Comparison of ENCODE assay signal across 2 cellular contexts in the genomic region with DNA sequence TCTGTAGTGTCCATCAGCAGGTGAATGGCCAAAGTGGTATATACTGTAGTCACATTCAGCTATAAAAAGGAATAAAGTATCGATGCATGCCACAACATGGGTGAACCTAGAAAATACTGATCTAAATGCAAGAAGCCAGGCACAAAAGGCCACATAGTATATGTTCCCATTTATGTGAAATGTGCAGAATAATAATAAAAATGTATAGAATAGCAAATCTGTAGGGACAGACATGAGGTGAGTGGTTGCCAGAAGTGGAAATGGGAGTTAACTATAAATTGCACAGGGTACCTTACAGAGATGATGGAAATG.
TF ChIP-seq lines count a peak whose summit lies in the region.

No MANE protein-coding gene starts in this region.

TF ChIP-seq in HCT116, 20 proteins besides CTCF, POLR2A, EP300 and RAD21:
- TF ChIP-seq JUND (IDR thresholded peaks at IDR 0.05) (no peak), YY1 (IDR thresholded peaks at IDR 0.05; ENCODE audit: extremely low read depth, insufficient replicate concordance, low read depth, low read length) (no peak), ATF3 (IDR thresholded peaks at IDR 0.05) (no peak), POLR2AphosphoS5 (IDR thresholded peaks at IDR 0.05; ENCODE audit: low read depth, low read length) (no peak), ELF1 (IDR thresholded peaks at IDR 0.05; ENCODE audit: borderline replicate concordance, low read depth) (no peak), ZNF274 (IDR thresholded peaks at IDR 0.05; ENCODE audit: low read depth, low read length) (no peak), EZH2phosphoT487 (IDR thresholded peaks at IDR 0.05; ENCODE audit: borderline replicate concordance) (no peak), CEBPB (IDR thresholded peaks at IDR 0.05; ENCODE audit: low read depth) (no peak), EGR1 (IDR thresholded peaks at IDR 0.05; ENCODE audit: low read depth) (no peak), CBX3 (IDR thresholded peaks at IDR 0.05; ENCODE audit: low read depth) (no peak), SRF (IDR thresholded peaks at IDR 0.05; ENCODE audit: low read depth) (no peak), SIN3A (IDR thresholded peaks at IDR 0.05; ENCODE audit: low read depth) (no peak), ZFX (IDR thresholded peaks at IDR 0.05) (no peak)
- TF ChIP-seq, protein P1, sequence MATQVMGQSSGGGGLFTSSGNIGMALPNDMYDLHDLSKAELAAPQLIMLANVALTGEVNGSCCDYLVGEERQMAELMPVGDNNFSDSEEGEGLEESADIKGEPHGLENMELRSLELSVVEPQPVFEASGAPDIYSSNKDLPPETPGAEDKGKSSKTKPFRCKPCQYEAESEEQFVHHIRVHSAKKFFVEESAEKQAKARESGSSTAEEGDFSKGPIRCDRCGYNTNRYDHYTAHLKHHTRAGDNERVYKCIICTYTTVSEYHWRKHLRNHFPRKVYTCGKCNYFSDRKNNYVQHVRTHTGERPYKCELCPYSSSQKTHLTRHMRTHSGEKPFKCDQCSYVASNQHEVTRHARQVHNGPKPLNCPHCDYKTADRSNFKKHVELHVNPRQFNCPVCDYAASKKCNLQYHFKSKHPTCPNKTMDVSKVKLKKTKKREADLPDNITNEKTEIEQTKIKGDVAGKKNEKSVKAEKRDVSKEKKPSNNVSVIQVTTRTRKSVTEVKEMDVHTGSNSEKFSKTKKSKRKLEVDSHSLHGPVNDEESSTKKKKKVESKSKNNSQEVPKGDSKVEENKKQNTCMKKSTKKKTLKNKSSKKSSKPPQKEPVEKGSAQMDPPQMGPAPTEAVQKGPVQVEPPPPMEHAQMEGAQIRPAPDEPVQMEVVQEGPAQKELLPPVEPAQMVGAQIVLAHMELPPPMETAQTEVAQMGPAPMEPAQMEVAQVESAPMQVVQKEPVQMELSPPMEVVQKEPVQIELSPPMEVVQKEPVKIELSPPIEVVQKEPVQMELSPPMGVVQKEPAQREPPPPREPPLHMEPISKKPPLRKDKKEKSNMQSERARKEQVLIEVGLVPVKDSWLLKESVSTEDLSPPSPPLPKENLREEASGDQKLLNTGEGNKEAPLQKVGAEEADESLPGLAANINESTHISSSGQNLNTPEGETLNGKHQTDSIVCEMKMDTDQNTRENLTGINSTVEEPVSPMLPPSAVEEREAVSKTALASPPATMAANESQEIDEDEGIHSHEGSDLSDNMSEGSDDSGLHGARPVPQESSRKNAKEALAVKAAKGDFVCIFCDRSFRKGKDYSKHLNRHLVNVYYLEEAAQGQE (IDR thresholded peaks at IDR 0.05; ENCODE audit: low read depth), result no peak
- TF ChIP-seq, protein P2, sequence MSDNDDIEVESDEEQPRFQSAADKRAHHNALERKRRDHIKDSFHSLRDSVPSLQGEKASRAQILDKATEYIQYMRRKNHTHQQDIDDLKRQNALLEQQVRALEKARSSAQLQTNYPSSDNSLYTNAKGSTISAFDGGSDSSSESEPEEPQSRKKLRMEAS (IDR thresholded peaks at IDR 0.05), result no peak
- TF ChIP-seq, protein P3, sequence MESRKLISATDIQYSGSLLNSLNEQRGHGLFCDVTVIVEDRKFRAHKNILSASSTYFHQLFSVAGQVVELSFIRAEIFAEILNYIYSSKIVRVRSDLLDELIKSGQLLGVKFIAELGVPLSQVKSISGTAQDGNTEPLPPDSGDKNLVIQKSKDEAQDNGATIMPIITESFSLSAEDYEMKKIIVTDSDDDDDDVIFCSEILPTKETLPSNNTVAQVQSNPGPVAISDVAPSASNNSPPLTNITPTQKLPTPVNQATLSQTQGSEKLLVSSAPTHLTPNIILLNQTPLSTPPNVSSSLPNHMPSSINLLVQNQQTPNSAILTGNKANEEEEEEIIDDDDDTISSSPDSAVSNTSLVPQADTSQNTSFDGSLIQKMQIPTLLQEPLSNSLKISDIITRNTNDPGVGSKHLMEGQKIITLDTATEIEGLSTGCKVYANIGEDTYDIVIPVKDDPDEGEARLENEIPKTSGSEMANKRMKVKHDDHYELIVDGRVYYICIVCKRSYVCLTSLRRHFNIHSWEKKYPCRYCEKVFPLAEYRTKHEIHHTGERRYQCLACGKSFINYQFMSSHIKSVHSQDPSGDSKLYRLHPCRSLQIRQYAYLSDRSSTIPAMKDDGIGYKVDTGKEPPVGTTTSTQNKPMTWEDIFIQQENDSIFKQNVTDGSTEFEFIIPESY (IDR thresholded peaks at IDR 0.05; ENCODE audit: extremely low read depth, insufficient replicate concordance, low read length), result no peak

TF ChIP-seq in endothelial cell of umbilical vein, 7 proteins besides CTCF, POLR2A, EP300 and RAD21:
- TF ChIP-seq FOS (IDR thresholded peaks at IDR 0.05; ENCODE audit: borderline replicate concordance, insufficient read depth, low read length) (no peak), POLR2AphosphoS5 (IDR thresholded peaks at IDR 0.05; ENCODE audit: insufficient read depth, low read depth, low read length) (no peak), MYC (IDR thresholded peaks at IDR 0.05; ENCODE audit: low read depth, low read length) (no peak), JUN (IDR thresholded peaks at IDR 0.05; ENCODE audit: borderline replicate concordance, insufficient read depth, insufficient read length, low read depth) (no peak)
- TF ChIP-seq, protein P2 (IDR thresholded peaks at IDR 0.05; ENCODE audit: insufficient read depth, insufficient read length), result no peak
